Comparison of ENCODE assay signal across 32 cellular contexts in genomic region chr4:90733211-90733610, GRCh38.
A peak's percentile ranks its signal among the peaks of the same experiment; 100 is the strongest.
DNase-seq lines count a peak whose midpoint lies in the region; ATAC-seq, FAIRE-seq and TF ChIP-seq lines count a peak whose summit lies in the region.
"Had no signal": no experiment of that assay in that cellular context is flagged by ENCODE, and none has a peak within 500 bp of the region (broad histone marks: within the 10 kb centered on the region; RNA-seq: fewer than 3 reads in every experiment).

No MANE protein-coding gene starts in this region.

- peaks cover 2% of the 10 kb centered on the region for H3K27me3 Mint-ChIP-seq in GM23338 (ENCODE audit: insufficient read depth, low read depth, poor library complexity)
- H3K27me3 Mint-ChIP-seq: B cell; CD4-positive, alpha-beta memory T cell; CD4-positive, alpha-beta T cell; CD4-positive, CD25-positive, alpha-beta regulatory T cell; CD8-positive, alpha-beta memory T cell had no signal

- H3K79me2 ChIP-seq in GM23338 (replicated peaks; ENCODE audit: insufficient read depth) (no peaks in the 10 kb centered on the region), GM12878 (ENCODE audit: control insufficient read depth, insufficient read depth, low read length) (no peaks in the 10 kb centered on the region)

- TF ChIP-seq POLR2A in GM12878 (IDR thresholded peaks at IDR 0.05; ENCODE audit: low read depth, low read length): no peak

- TF ChIP-seq RAD21 in GM12878 (IDR thresholded peaks at IDR 0.05; ENCODE audit: insufficient read depth, low read depth, low read length): no peak

- no peaks in the 10 kb centered on the region for H4K20me1 ChIP-seq in GM23338 (replicated peaks; ENCODE audit: insufficient read depth)
- no peaks in the 10 kb centered on the region for H4K20me1 ChIP-seq in GM12878 (ENCODE audit: control insufficient read depth, insufficient read depth)
- H4K20me1 ChIP-seq: BLaER1; BLaER1 treated with 17β-estradiol and CSF1 and Interleukin-3, amounts not matched to agents 10 nM and 100 nM had no signal

- H3K27ac ChIP-seq in GM23338 (ENCODE audit: low read depth) (no peak overlapping the region), GM12878 (ENCODE audit: control insufficient read depth, insufficient read depth) (no peak overlapping the region)
- H3K27ac ChIP-seq: A549; BLaER1; BLaER1 treated with 17β-estradiol and CSF1 and Interleukin-3, amounts not matched to agents 10 nM and 100 nM; C4-2B had no signal

- H3K4me1 ChIP-seq in GM23338 (ENCODE audit: insufficient read depth) (peaks cover 13% of the 10 kb centered on the region), GM12878 (ENCODE audit: control insufficient read depth, insufficient read depth, low read length) (no peaks in the 10 kb centered on the region)
- H3K4me1 ChIP-seq: A549; BE2C; BLaER1; BLaER1 treated with 17β-estradiol and CSF1 and Interleukin-3, amounts not matched to agents 10 nM and 100 nM had no signal

- SMC1A ChIA-PET in GM12878 (lab: Charles Lee; ENCODE audit: uncharacterized antibody, unreplicated experiment): no interaction called here

- RAD21 ChIA-PET in GM12878 (lab: Charles Lee; ENCODE audit: unreplicated experiment): no interaction called here

- intact Hi-C loops in GM12878 (cut with micrococcal nuclease; ENCODE audit: unreplicated experiment): no loop called here

- no peaks in the 10 kb centered on the region for H3F3A ChIP-seq in GM23338 (replicated peaks; ENCODE audit: low read depth)

- H3K4me3 ChIP-seq in GM23338 (no peak overlapping the region), GM12878 (no peak overlapping the region)
- H3K4me3 ChIP-seq: A549; BLaER1; BLaER1 treated with 17β-estradiol and CSF1 and Interleukin-3, amounts not matched to agents 10 nM and 100 nM had no signal

- H3K36me3 ChIP-seq in GM23338 (ENCODE audit: insufficient read depth): no peaks in the 10 kb centered on the region
- no peaks in the 10 kb centered on the region for H3K36me3 ChIP-seq in GM12878 (ENCODE audit: control insufficient read depth in 2 of 2, insufficient read depth in 2 of 2, low read length in 1 of 2)
- H3K36me3 ChIP-seq: BE2C; BLaER1; BLaER1 treated with 17β-estradiol and CSF1 and Interleukin-3, amounts not matched to agents 10 nM and 100 nM had no signal

- peak; percentile 27 for FAIRE-seq in GM12878 (lab: Jason Lieb, UNC)
- FAIRE-seq: A204.1, A549, D721Med had no signal

- no peaks in the 10 kb centered on the region for H3K9me3 Mint-ChIP-seq in GM23338

- no peak overlapping the region for H3K4me3 Mint-ChIP-seq in GM23338
- H3K4me3 Mint-ChIP-seq: B cell; CD14-positive monocyte; CD4-positive, alpha-beta memory T cell; CD4-positive, alpha-beta T cell; CD4-positive, CD25-positive, alpha-beta regulatory T cell; CD8-positive, alpha-beta memory T cell; CD8-positive, alpha-beta T cell had no signal

- peaks cover 23% of the 10 kb centered on the region for H3K4me1 Mint-ChIP-seq in GM23338
- H3K4me1 Mint-ChIP-seq: B cell; CD14-positive monocyte; CD4-positive, alpha-beta memory T cell; CD4-positive, CD25-positive, alpha-beta regulatory T cell; CD8-positive, alpha-beta memory T cell had no signal

- no peak for TF ChIP-seq EP300 in GM12878 (IDR thresholded peaks at IDR 0.05; ENCODE audit: borderline replicate concordance in 1 of 2, control insufficient read depth in 1 of 2, low read depth in 2 of 2, low read length in 2 of 2)

- H2AFZ ChIP-seq in GM23338 (no peak overlapping the region), GM12878 (ENCODE audit: control insufficient read depth, low read depth, low read length) (no peak overlapping the region)

- H3K9ac ChIP-seq in GM12878 (ENCODE audit: control insufficient read depth, insufficient read depth, low read length): no peak overlapping the region
- H3K9ac ChIP-seq: BLaER1; BLaER1 treated with 17β-estradiol and CSF1 and Interleukin-3, amounts not matched to agents 10 nM and 100 nM had no signal

- no peaks in the 10 kb centered on the region for H3K36me3 Mint-ChIP-seq in GM23338 (ENCODE audit: low read depth)
- H3K36me3 Mint-ChIP-seq: CD14-positive monocyte; CD4-positive, alpha-beta memory T cell; CD4-positive, CD25-positive, alpha-beta regulatory T cell; CD8-positive, alpha-beta memory T cell; CD8-positive, alpha-beta T cell had no signal

- WGBS in GM12878 (ENCODE audit: insufficient coverage, insufficient replicate concordance, low lambda C conversion rate, missing lambda C conversion rate): 0% methylated on average over 1 of the region's 1 CpG

- no peak for ATAC-seq in GM23338
- no peak for ATAC-seq in GM12878
- no peak for ATAC-seq in GM18519 (IDR thresholded peaks at IDR 0.05; ENCODE audit: low FRiP score, unreplicated experiment)
- ATAC-seq: A549; CD8-positive, alpha-beta T cell had no signal

- in situ Hi-C loops in GM12878 (cut with MboI): no loop called here

- peaks cover 4% of the 10 kb centered on the region; the same call in 1 of the 2 replicates for H3K9me2 ChIP-seq in GM23338 (ENCODE audit: insufficient read depth)

- H3K27ac Mint-ChIP-seq in GM23338: peak overlapping the region; percentile 15; the same call in 1 of the 2 replicates
- H3K27ac Mint-ChIP-seq: B cell; CD14-positive monocyte; CD4-positive, alpha-beta memory T cell; CD4-positive, alpha-beta T cell; CD4-positive, CD25-positive, alpha-beta regulatory T cell; CD8-positive, alpha-beta memory T cell; CD8-positive, alpha-beta T cell had no signal

- no peak for TF ChIP-seq CTCF in GM23338 (conservative IDR thresholded peaks at IDR 0.05; ENCODE audit: low read depth in 2 of 2)
- no peak for TF ChIP-seq CTCF in GM12878 (IDR thresholded peaks at IDR 0.05 in 2 of 3, conservative IDR thresholded peaks at IDR 0.05 in 1 of 3; ENCODE audit: control insufficient read depth in 2 of 3, extremely low read depth in 1 of 3, insufficient read depth in 1 of 3, low read depth in 3 of 3, low read length in 3 of 3)

- CTCF ChIA-PET in GM12878 (lab: Yijun Ruan, JAX): interaction anchor here (1.2 kb wide), 1 partner anchor 27 kb away, joined by 3 read pairs; no protein-coding TSS in a partner anchor

- BruUV-seq in GM12878 (replicated peaks; lab: Mats Ljungman, UMichigan): no TSS peak

- POLR2A ChIA-PET in GM12878 (lab: Charles Lee): no interaction called here

- DNase-seq in GM23338 (ENCODE audit: low spot score) (no peak), GM12878 (ENCODE audit: low read depth, low spot score) (no peak), GM03348 (ENCODE audit: low spot score) (no peak)
- DNase-seq: 8988T; ACHN; AML-193; BE2C; C1 segment of cervical spinal cord; Caco-2; Calu3; CD4-positive, alpha-beta memory T cell; CD4-positive, alpha-beta T cell; CD4-positive, CD25-positive, alpha-beta regulatory T cell; CD8-positive, alpha-beta memory T cell; CD8-positive, alpha-beta T cell; COR-L47; DMS 273 treated with DMSO at 0.1 percent for 48 hours; DMS153; DMS53; DMS79; DMS79 treated with DMSO at 0.1 percent for 48 hours; DND-41; EL had no signal

- H3K4me2 ChIP-seq in GM23338 (no peak overlapping the region), GM12878 (ENCODE audit: control insufficient read depth, insufficient read depth) (no peak overlapping the region)
- H3K4me2 ChIP-seq: A549; BLaER1; BLaER1 treated with 17β-estradiol and CSF1 and Interleukin-3, amounts not matched to agents 10 nM and 100 nM had no signal

- H3K27me3 ChIP-seq in GM23338 (ENCODE audit: insufficient read depth) (no peaks in the 10 kb centered on the region), GM12878 (replicated peaks in 1 of 2; ENCODE audit: control insufficient read depth in 2 of 2, insufficient read depth in 2 of 2, low read length in 1 of 2) (no peaks in the 10 kb centered on the region)
- H3K27me3 ChIP-seq: BE2C; BLaER1; BLaER1 treated with 17β-estradiol and CSF1 and Interleukin-3, amounts not matched to agents 10 nM and 100 nM had no signal

- no peaks in the 10 kb centered on the region for H3K9me3 ChIP-seq in GM12878 (replicated peaks; ENCODE audit: control insufficient read depth, insufficient read depth, low read length)
- H3K9me3 ChIP-seq: A549; BE2C; BLaER1; BLaER1 treated with 17β-estradiol and CSF1 and Interleukin-3, amounts not matched to agents 10 nM and 100 nM; Caco-2 had no signal

TF ChIP-seq in GM23338, 12 proteins besides CTCF, POLR2A, EP300 and RAD21 (continues in another document):
- TF ChIP-seq POLR2AphosphoS5 (IDR thresholded peaks at IDR 0.05; ENCODE audit: low read depth): no peak

TF ChIP-seq in GM12878, 131 proteins besides CTCF, POLR2A, EP300 and RAD21:
- TF ChIP-seq ZNF274 (IDR thresholded peaks at IDR 0.05; ENCODE audit: insufficient read depth, insufficient read length) (no peak), CREB1 (IDR thresholded peaks at IDR 0.05; ENCODE audit: low read depth) (no peak), CBFB (IDR thresholded peaks at IDR 0.05; ENCODE audit: low read depth) (no peak)
